Comparison of ENCODE assay signal across 8 cellular contexts in genomic region chr19:47417746-47418594, GRCh38. TPM values are rescaled to one million over a fixed set of nuclear protein-coding genes. Genes with fewer than 3 reads are reported as not detected.
DNase-seq lines count a peak whose midpoint lies in the region; ATAC-seq, FAIRE-seq and TF ChIP-seq lines count a peak whose summit lies in the region.

No MANE protein-coding gene starts in this region.

- 0 out of 2 replicates have a peak overlapping the region, but pooled peaks have one; percentile 32 for H2AFZ ChIP-seq in GM23248

- H3K9me2 ChIP-seq in GM23248 (ENCODE audit: insufficient read depth) = no peaks in the 10 kb centered on the region

- TF ChIP-seq CTCF in A549 (IDR thresholded peaks at IDR 0.05) (no peak), cardiac fibroblast (IDR thresholded peaks at IDR 0.05; ENCODE audit: low read depth, low read length) (no peak)

- H3F3A ChIP-seq in GM23248 (ENCODE audit: insufficient read depth) = no peaks in the 10 kb centered on the region

- ATAC-seq in A549 (no peak), GM19328 (IDR thresholded peaks at IDR 0.05; ENCODE audit: unreplicated experiment) (no peak), esophagus mucosa (no peak)

- DNase-seq in A549 (ENCODE audit: low read depth in 1 of 2, low spot score in 1 of 2) (no peak), GM23248 (peak; percentile 48), cardiac fibroblast (ENCODE audit: low read depth in 2 of 2) (peak in 1 of 2 donors; percentile 21), NCI-H2171 (lab: John Stamatoyannopoulos, UW) (no peak), glomerular visceral epithelial cell (ENCODE audit: extremely low spot score) (no peak)

- peak overlapping the region; percentile 73 for H3K9ac ChIP-seq in GM23248
- no peak overlapping the region for H3K9ac ChIP-seq in mucosa of rectum (ENCODE audit: low read depth in 1 of 2, low read length in 2 of 2)

- TF ChIP-seq EP300 in A549 (IDR thresholded peaks at IDR 0.05) = no peak

- TF ChIP-seq RAD21 in A549 (conservative IDR thresholded peaks at IDR 0.05 in 1 of 2, IDR thresholded peaks at IDR 0.05 in 1 of 2) = no peak

- in situ Hi-C loops in GM23248 (cut with MboI) = no loop called here

- POLR2A ChIA-PET in A549 (lab: Yijun Ruan, JAX) = no interaction called here

- H3K4me1 ChIP-seq in A549 (peaks cover 46% of the 10 kb centered on the region), GM23248 (ENCODE audit: insufficient read depth) (peaks cover 4% of the 10 kb centered on the region; the same call in 1 of the 2 replicates), mucosa of rectum (ENCODE audit: control insufficient read depth in 2 of 2, insufficient read depth in 2 of 2, low read length in 2 of 2) (peaks cover 0 to 3% of the 10 kb centered on the region in 2 donors)

- no peak for TF ChIP-seq POLR2A in A549 (IDR thresholded peaks at IDR 0.05; ENCODE audit: low read length)

- no peaks in the 10 kb centered on the region for H4K20me1 ChIP-seq in GM23248 (ENCODE audit: insufficient read depth)

- 71% methylated on average over 29 of the region's 29 CpGs for WGBS in A549 (ENCODE audit: missing lambda C conversion rate)
- 10% methylated on average over 29 of the region's 29 CpGs for whole genome bisulfite sequencing in GM23248 (ENCODE audit: low coverage in 1 of 2, low lambda C conversion rate in 2 of 2, missing lambda C conversion rate in 2 of 2), 2 experiments

- H3K36me3 ChIP-seq in GM23248 (ENCODE audit: low read depth) (peaks cover 6% of the 10 kb centered on the region; the same call in 1 of the 2 replicates), mucosa of rectum (ENCODE audit: control insufficient read depth in 2 of 2, insufficient read depth in 2 of 2, low read length in 2 of 2) (no peaks in the 10 kb centered on the region)

- peak overlapping the region; percentile 75 for H3K4me3 ChIP-seq in A549
- H3K4me3 ChIP-seq in GM23248 = peak overlapping the region; percentile 91
- H3K4me3 ChIP-seq in cardiac fibroblast (replicated peaks in 1 of 2; ENCODE audit: low read depth in 2 of 2, low read length in 2 of 2) = peak overlapping the region; percentile 44 to 75
- H3K4me3 ChIP-seq in mucosa of rectum (ENCODE audit: low read length in 2 of 2) = peak overlapping the region; percentile 40 to 41

- H3K27me3 ChIP-seq in GM23248 (replicated peaks; ENCODE audit: insufficient read depth) (peaks cover 29% of the 10 kb centered on the region), mucosa of rectum (ENCODE audit: control insufficient read depth in 2 of 2, insufficient read depth in 2 of 2, low read length in 2 of 2) (peaks cover 34 to 55% of the 10 kb centered on the region in 2 donors)

- H3K27ac ChIP-seq in A549 (peak overlapping the region; percentile 87 to 93; a peak in 5 of 6 replicates), GM23248 (no peak overlapping the region), mucosa of rectum (ENCODE audit: low read depth in 2 of 2, low read length in 2 of 2) (no peak overlapping the region)

- FAIRE-seq in A549 (lab: Jason Lieb, UNC) = peak; percentile 59

- H3K9me3 ChIP-seq in A549 = no peaks in the 10 kb centered on the region
- H3K9me3 ChIP-seq in GM23248 (ENCODE audit: low read depth) = no peaks in the 10 kb centered on the region
- H3K9me3 ChIP-seq in mucosa of rectum (ENCODE audit: control insufficient read depth in 2 of 2, low read length in 2 of 2) = no peaks in the 10 kb centered on the region

- H3K79me2 ChIP-seq in GM23248 (ENCODE audit: insufficient read depth) = 0 out of 2 replicates have a peak, but pooled peaks cover 6% of the 10 kb centered on the region

- CTCF ChIA-PET in A549 (lab: Yijun Ruan, JAX) = interaction anchor here (0.6 to 4.7 kb wide), 8 partner anchors 10 to 325 kb away, joined by 3 to 54 read pairs (median 5); partner anchors contain the start of gene DHX34

- H3K4me2 ChIP-seq in A549 (peak overlapping the region; percentile 98), GM23248 (ENCODE audit: unreplicated experiment) (peak overlapping the region; percentile 99)

TF ChIP-seq in A549, 52 proteins besides CTCF, POLR2A, EP300 and RAD21:
- TF ChIP-seq CHD2 (IDR thresholded peaks at IDR 0.05; ENCODE audit: low read length, partially characterized antibody) = no peak
- TF ChIP-seq RARB (CRISPR knock-in tag; IDR thresholded peaks at IDR 0.05) = no peak
- no peak for TF ChIP-seq NR3C1 (IDR thresholded peaks at IDR 0.05)
- no peak for TF ChIP-seq E2F6 (IDR thresholded peaks at IDR 0.05; ENCODE audit: borderline replicate concordance, low read depth)
- TF ChIP-seq REST (IDR thresholded peaks at IDR 0.05) = no peak
- no peak for TF ChIP-seq CHD4 (IDR thresholded peaks at IDR 0.05; ENCODE audit: borderline replicate concordance)
- no peak for TF ChIP-seq ZSCAN20 (CRISPR knock-in tag; IDR thresholded peaks at IDR 0.05)
- TF ChIP-seq MAX (IDR thresholded peaks at IDR 0.05) = 0 out of 2 replicates have a peak, but pooled peaks have one; percentile 5
- no peak for TF ChIP-seq BCL3 (IDR thresholded peaks at IDR 0.05)

RNA-seq across cellular contexts. Expression of gene MEIS3, which starts 1.4 kb away (rescaled TPM):
- polyA plus RNA-seq in A549 (2011; rRNA removed) (16.5 and 19.2 TPM in 2 replicates), A549 (2017; fragmentation: RNase III; extraction: RNeasy Plus Mini Kit Qiagen cat#74134 plus additional on column Dnase treatment) (21.8 to 31.4 TPM (median 27.1 TPM) in 3 replicates), GM23248 (2016; fragmentation: Nextera tagmentation; extraction: Ambion mirVana) (17.6 and 20.1 TPM in 2 replicates)
- 18.7 and 23.4 TPM in 2 replicates for polyA plus RNA-seq in A549 (2012; cell fraction: cytosol; rRNA removed)
- 44.0 and 54.8 TPM in 2 replicates for polyA plus RNA-seq in A549 (2012; cell fraction: nucleus; rRNA removed)
- 26.1 and 39.1 TPM in 2 replicates for polyA minus RNA-seq in A549 (2011; rRNA and poly(A)+ RNA removed)
- total RNA-seq in GM23248 (2014; rRNA removed; shearing (Covaris generic)) = 51.5 and 56.1 TPM in 2 replicates
- 0.64 TPM for total RNA-seq in esophagus mucosa

RNA-seq across cellular contexts. Expression of gene SLC8A2, which starts 53.7 kb away (rescaled TPM):
- polyA plus RNA-seq in A549 (2011; rRNA removed) (0.12 and 0.35 TPM in 2 replicates), A549 (2017; fragmentation: RNase III; extraction: RNeasy Plus Mini Kit Qiagen cat#74134 plus additional on column Dnase treatment) (0.15 to 0.30 TPM (median 0.17 TPM) in 3 replicates), GM23248 (2016; fragmentation: Nextera tagmentation; extraction: Ambion mirVana) (0.11 TPM in 1 of 2 replicates, not detected in the other)
- 0.09 and 0.23 TPM in 2 replicates for polyA plus RNA-seq in A549 (2012; cell fraction: cytosol; rRNA removed)
- polyA plus RNA-seq in A549 (2012; cell fraction: nucleus; rRNA removed) = 0.23 and 0.70 TPM in 2 replicates
- polyA minus RNA-seq in A549 (2011; rRNA and poly(A)+ RNA removed) = 1.8 and 2.3 TPM in 2 replicates
- 0.38 TPM in 1 of 2 replicates, not detected in the other for total RNA-seq in GM23248 (2014; rRNA removed; shearing (Covaris generic))
- 0.12 TPM for total RNA-seq in esophagus mucosa

Comparison
In these comparisons a context has a peak if more than half of its experiments do, and no peak if none do; other contexts are left out.
1. H3K27ac ChIP-seq: peak in A549 (2 of 2); none in GM23248 (single experiment) and mucosa of rectum (0 of 2).
2. H3K4me3 ChIP-seq: peak in every context shown above with its lines; median percentile 91 in GM23248; 75 in A549; 60 in cardiac fibroblast; 40 in mucosa of rectum.
3. RNA of gene MEIS3, which starts 1.4 kb away (total RNA-seq): 51.5 to 56.1 TPM in GM23248; 0.64 TPM in esophagus mucosa (single experiment); every median in the first group is over 10 times any median in the second.